In the genomic region with DNA sequence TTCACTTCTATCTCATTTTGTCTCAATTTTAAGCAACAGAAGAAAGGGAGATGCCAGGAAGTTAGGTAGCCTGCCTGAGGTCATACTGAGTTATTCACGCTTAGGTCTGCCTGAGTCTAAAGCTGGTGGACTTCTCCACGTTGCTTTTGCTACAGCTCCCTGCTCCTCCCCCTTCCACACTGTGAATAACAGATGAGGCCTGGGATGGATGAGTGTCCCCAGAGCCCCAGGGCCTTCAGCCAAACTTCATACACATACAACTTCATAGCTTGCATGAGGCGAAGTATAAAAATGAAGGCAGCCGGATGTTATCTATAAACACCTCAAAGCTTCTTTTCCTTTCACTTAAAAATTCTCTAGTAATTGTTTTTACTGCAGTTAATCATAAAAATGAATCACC, we compare ENCODE assay signal across 20 cellular contexts.
"Had no signal": no experiment of that assay in that cellular context is flagged by ENCODE, and none has a peak within 500 bp of the region (broad histone marks: within the 10 kb centered on the region; RNA-seq: fewer than 3 reads in every experiment).

No MANE protein-coding gene starts in this region.

- H3K4me3 Mint-ChIP-seq: activated naive CD8-positive, alpha-beta T cell treated with anti-CD3 and anti-CD28 coated beads for 36 hours; activated T-helper 1 cell treated with anti-CD3 and anti-CD28 coated beads, Interleukin-12 subunit alpha, Interleukin-12 subunit beta, Interleukin-2, Interleukin-4 antibody, amounts not matched to agents 30 ng/mL and 10 ng/mL and 1 ng/mL, durations not matched to agents 14 hours and 24 hours and 36 hours; central memory CD8-positive, alpha-beta T cell; endodermal cell; nephron progenitor cell; stimulated activated memory B cell treated with anti-CD40 and anti-IgM and Interleukin-4, amounts not matched to agents 10 μg/mL and 1 μg/mL and 100 μg/mL, for 72 hours; T-helper 17 cell had no signal

- ATAC-seq: gastroesophageal sphincter; stimulated activated memory B cell treated with anti-CD40 and anti-IgM and Interleukin-4, amounts not matched to agents 10 μg/mL and 1 μg/mL and 100 μg/mL, for 72 hours; T-helper 17 cell had no signal

- H3K4me1 Mint-ChIP-seq: activated naive CD8-positive, alpha-beta T cell treated with anti-CD3 and anti-CD28 coated beads for 36 hours; central memory CD8-positive, alpha-beta T cell; nephron progenitor cell; stimulated activated memory B cell treated with anti-CD40 and anti-IgM and Interleukin-4, amounts not matched to agents 10 μg/mL and 1 μg/mL and 100 μg/mL, for 72 hours had no signal

- H3K36me3 ChIP-seq: colonic mucosa, gastroesophageal sphincter, heart right ventricle, left ventricle myocardium inferior, sigmoid colon, upper lobe of left lung had no signal

- H3K27ac ChIP-seq: colonic mucosa, epithelial cell of prostate, gastroesophageal sphincter, heart right ventricle, left ventricle myocardium inferior, sigmoid colon, testis, upper lobe of left lung, VCaP had no signal

- H3K9me3 Mint-ChIP-seq: activated T-helper 1 cell treated with anti-CD3 and anti-CD28 coated beads, Interleukin-12 subunit alpha, Interleukin-12 subunit beta, Interleukin-2, Interleukin-4 antibody, amounts not matched to agents 30 ng/mL and 10 ng/mL and 1 ng/mL, durations not matched to agents 14 hours and 24 hours and 36 hours had no signal

- H3K9me3 ChIP-seq: colonic mucosa, testis had no signal

- H3K4me1 ChIP-seq: colonic mucosa, gastroesophageal sphincter, sigmoid colon, testis, upper lobe of left lung had no signal

- H3K36me3 Mint-ChIP-seq: activated naive CD8-positive, alpha-beta T cell treated with anti-CD3 and anti-CD28 coated beads for 36 hours; stimulated activated memory B cell treated with anti-CD40 and anti-IgM and Interleukin-4, amounts not matched to agents 10 μg/mL and 1 μg/mL and 100 μg/mL, for 72 hours had no signal

- H3K4me3 ChIP-seq: colonic mucosa, gastroesophageal sphincter, heart right ventricle, left ventricle myocardium inferior, sigmoid colon, testis, upper lobe of left lung had no signal

- H3K27me3 Mint-ChIP-seq: central memory CD8-positive, alpha-beta T cell; T-helper 17 cell had no signal

- H3K27me3 ChIP-seq: colonic mucosa, gastroesophageal sphincter, heart right ventricle, sigmoid colon, testis, upper lobe of left lung had no signal

- H3K27ac Mint-ChIP-seq: activated naive CD8-positive, alpha-beta T cell treated with anti-CD3 and anti-CD28 coated beads for 36 hours; activated T-helper 1 cell treated with anti-CD3 and anti-CD28 coated beads, Interleukin-12 subunit alpha, Interleukin-12 subunit beta, Interleukin-2, Interleukin-4 antibody, amounts not matched to agents 30 ng/mL and 10 ng/mL and 1 ng/mL, durations not matched to agents 14 hours and 24 hours and 36 hours; endodermal cell; nephron progenitor cell; stimulated activated memory B cell treated with anti-CD40 and anti-IgM and Interleukin-4, amounts not matched to agents 10 μg/mL and 1 μg/mL and 100 μg/mL, for 72 hours; T-helper 17 cell had no signal

- DNase-seq: activated CD4-positive, alpha-beta T cell treated with anti-CD3 and anti-CD28 coated beads for 1 hour; activated naive CD8-positive, alpha-beta T cell treated with anti-CD3 and anti-CD28 coated beads for 36 hours; colonic mucosa; endodermal cell; heart right ventricle; left ventricle myocardium inferior; nephron progenitor cell; occipital lobe; posterior cingulate gyrus; sigmoid colon; stimulated activated CD4-positive, alpha-beta T cell treated with anti-CD3 and anti-CD28 coated beads, Interleukin-4, amount 100 ng/mL, for 4 hours; T-helper 17 cell; testis; upper lobe of left lung had no signal
